Comparison of ENCODE assay signal across 1 cellular context in the genomic region with DNA sequence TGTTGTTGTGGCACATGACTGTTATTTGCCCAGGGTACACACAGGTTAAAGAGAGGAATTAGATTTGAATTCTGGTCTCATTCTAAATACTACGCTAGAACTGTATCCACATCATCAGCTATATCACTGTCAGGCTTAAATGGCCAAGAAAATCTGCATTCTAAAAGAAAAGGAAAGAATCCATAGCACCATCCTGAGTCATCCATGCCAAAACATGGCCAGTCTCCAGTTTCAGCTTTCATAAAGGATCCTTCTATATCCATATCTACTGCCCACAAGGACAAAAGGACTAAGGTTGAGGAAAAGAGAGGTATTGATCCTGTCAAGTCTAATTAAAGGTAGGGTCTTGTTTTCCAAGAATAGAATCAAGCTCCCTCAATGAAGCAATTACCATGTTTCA.
TF ChIP-seq lines count a peak whose summit lies in the region.

No MANE protein-coding gene starts in this region.

TF ChIP-seq in IMR-90, 13 proteins besides CTCF, POLR2A, EP300 and RAD21:
- TF ChIP-seq SMC3 (IDR thresholded peaks at IDR 0.05; ENCODE audit: low read depth, low read length), result no peak
- no peak for TF ChIP-seq MXI1 (IDR thresholded peaks at IDR 0.05; ENCODE audit: borderline replicate concordance, low read depth, low read length)
- TF ChIP-seq RFX5 (IDR thresholded peaks at IDR 0.05; ENCODE audit: low read depth, low read length), result no peak
- TF ChIP-seq, protein P1, sequence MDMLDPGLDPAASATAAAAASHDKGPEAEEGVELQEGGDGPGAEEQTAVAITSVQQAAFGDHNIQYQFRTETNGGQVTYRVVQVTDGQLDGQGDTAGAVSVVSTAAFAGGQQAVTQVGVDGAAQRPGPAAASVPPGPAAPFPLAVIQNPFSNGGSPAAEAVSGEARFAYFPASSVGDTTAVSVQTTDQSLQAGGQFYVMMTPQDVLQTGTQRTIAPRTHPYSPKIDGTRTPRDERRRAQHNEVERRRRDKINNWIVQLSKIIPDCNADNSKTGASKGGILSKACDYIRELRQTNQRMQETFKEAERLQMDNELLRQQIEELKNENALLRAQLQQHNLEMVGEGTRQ (IDR thresholded peaks at IDR 0.05; ENCODE audit: low read depth, low read length), result no peak
- TF ChIP-seq CHD1 (IDR thresholded peaks at IDR 0.05; ENCODE audit: low read depth, low read length), result no peak
- TF ChIP-seq RCOR1 (IDR thresholded peaks at IDR 0.05; ENCODE audit: insufficient replicate concordance, low read length), result no peak
- no peak for TF ChIP-seq MAZ (IDR thresholded peaks at IDR 0.05; ENCODE audit: borderline replicate concordance, low read depth, low read length)
- TF ChIP-seq NFE2L2 (IDR thresholded peaks at IDR 0.05; ENCODE audit: low read depth, low read length), result no peak
- TF ChIP-seq MAFK (IDR thresholded peaks at IDR 0.05; ENCODE audit: low read depth, low read length), result no peak
- no peak for TF ChIP-seq BHLHE40 (IDR thresholded peaks at IDR 0.05; ENCODE audit: low read depth, low read length)
- TF ChIP-seq, protein P2, sequence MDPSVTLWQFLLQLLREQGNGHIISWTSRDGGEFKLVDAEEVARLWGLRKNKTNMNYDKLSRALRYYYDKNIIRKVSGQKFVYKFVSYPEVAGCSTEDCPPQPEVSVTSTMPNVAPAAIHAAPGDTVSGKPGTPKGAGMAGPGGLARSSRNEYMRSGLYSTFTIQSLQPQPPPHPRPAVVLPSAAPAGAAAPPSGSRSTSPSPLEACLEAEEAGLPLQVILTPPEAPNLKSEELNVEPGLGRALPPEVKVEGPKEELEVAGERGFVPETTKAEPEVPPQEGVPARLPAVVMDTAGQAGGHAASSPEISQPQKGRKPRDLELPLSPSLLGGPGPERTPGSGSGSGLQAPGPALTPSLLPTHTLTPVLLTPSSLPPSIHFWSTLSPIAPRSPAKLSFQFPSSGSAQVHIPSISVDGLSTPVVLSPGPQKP (IDR thresholded peaks at IDR 0.05; ENCODE audit: borderline replicate concordance, low read depth, low read length), result no peak
- TF ChIP-seq CEBPB (IDR thresholded peaks at IDR 0.05; ENCODE audit: low read depth, low read length), result no peak
- TF ChIP-seq FOS (IDR thresholded peaks at IDR 0.05; ENCODE audit: low read depth, low read length), result no peak
